Comparison of ENCODE assay signal across 8 cellular contexts in the genomic region with DNA sequence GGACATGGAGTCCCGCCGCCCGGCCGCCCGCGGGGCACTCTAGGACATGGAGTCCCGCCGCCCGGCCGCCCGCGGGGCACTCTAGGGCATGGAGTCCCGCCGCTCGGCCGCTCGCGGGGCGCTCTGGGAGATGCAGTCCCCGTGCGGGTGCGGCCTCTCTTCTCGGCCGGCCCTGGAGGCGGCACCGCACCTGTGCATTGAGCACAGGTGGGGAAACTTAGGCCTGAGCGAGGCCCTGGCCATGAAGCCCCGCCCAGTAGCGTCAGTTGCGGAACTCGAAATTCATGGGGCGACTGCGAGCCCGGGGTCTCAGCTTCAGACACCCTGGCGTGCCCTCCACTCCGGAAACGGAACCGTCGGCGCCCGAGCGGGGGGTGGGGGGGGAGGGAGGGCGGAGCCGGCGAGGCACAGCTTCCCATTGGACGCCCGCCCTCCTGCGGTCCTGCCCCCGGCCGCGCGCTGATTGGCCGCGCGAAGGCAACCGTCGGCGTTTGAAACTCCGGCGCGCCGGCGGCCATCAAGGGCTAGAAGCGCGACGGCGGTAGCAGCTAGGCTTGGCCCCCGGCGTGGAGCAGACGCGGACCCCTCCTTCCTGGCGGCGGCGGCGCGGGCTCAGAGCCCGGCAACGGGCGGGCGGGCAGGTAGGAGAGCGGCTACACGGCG. TPM values are rescaled to one million over a fixed set of nuclear protein-coding genes. Genes with fewer than 3 reads are reported as not detected.
A peak's percentile ranks its signal among the peaks of the same experiment; 100 is the strongest.
DNase-seq lines count a peak whose midpoint lies in the region; ATAC-seq and TF ChIP-seq lines count a peak whose summit lies in the region.

A gene (plus strand): TSS at position 519 of the 663 bp plus-strand sequence. CDS start 1,901 bp downstream, outside the sequence.
A gene with protein sequence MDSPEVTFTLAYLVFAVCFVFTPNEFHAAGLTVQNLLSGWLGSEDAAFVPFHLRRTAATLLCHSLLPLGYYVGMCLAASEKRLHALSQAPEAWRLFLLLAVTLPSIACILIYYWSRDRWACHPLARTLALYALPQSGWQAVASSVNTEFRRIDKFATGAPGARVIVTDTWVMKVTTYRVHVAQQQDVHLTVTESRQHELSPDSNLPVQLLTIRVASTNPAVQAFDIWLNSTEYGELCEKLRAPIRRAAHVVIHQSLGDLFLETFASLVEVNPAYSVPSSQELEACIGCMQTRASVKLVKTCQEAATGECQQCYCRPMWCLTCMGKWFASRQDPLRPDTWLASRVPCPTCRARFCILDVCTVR (minus strand): TSS at position 321 of the 663 bp plus-strand sequence. CDS start 486 bp downstream, outside the sequence.

- DNase-seq in AG08395 (ENCODE audit: low spot score) (peak; percentile 99), NCI-H2227 (lab: John Stamatoyannopoulos, UW; ENCODE audit: unreplicated experiment) (peak; percentile 92), WERI-Rb-1 (peak; percentile 98), breast epithelium (ENCODE audit: low spot score in 2 of 2) (peak; percentile 94 to 97)

- ATAC-seq in GM18909 (IDR thresholded peaks at IDR 0.05; ENCODE audit: poor library complexity, unreplicated experiment) (peak; percentile 76), HG03159 (IDR thresholded peaks at IDR 0.05; ENCODE audit: unreplicated experiment) (peak; percentile 78)

- H3K27me3 ChIP-seq in WERI-Rb-1 (ENCODE audit: insufficient read depth, low read depth, severe bottlenecking): no peaks in the 10 kb centered on the region
- no peaks in the 10 kb centered on the region for H3K27me3 ChIP-seq in breast epithelium

- intact Hi-C loops in breast epithelium (cut with DNase I; ENCODE audit: low total_unique reads): no loop called here

- H3K4me3 ChIP-seq in WERI-Rb-1 (ENCODE audit: low read depth, low read length): peak within 1 kb of the TSS; percentile 69
- peak within 1 kb of the TSS; percentile 63 to 83 (median 80) for H3K4me3 ChIP-seq in breast epithelium
- H3K4me3 ChIP-seq in iPS-18c (ENCODE audit: insufficient read depth, low read depth, low read length): peak within 1 kb of the TSS; percentile 95
- H3K4me3 ChIP-seq in skin epidermis: peak within 1 kb of the TSS; percentile 54 to 85 (median 71)

- peak within 1 kb of the TSS; percentile 94 for H3K27ac ChIP-seq in WERI-Rb-1
- peak within 1 kb of the TSS; percentile 88 to 90 for H3K27ac ChIP-seq in breast epithelium
- peak within 1 kb of the TSS; percentile 80 to 97 (median 91) for H3K27ac ChIP-seq in skin epidermis

- TF ChIP-seq POLR2A in breast epithelium (IDR thresholded peaks at IDR 0.05): no peak

- H3K4me1 ChIP-seq in breast epithelium: peaks cover 8 to 15% of the 10 kb centered on the region in 2 donors

- TF ChIP-seq CTCF in WERI-Rb-1 (IDR thresholded peaks at IDR 0.05; ENCODE audit: low read depth, low read length): no peak
- TF ChIP-seq CTCF in breast epithelium (IDR thresholded peaks at IDR 0.05): no peak

- no peaks in the 10 kb centered on the region for H3K9me3 ChIP-seq in WERI-Rb-1 (ENCODE audit: severe bottlenecking)
- H3K9me3 ChIP-seq in breast epithelium: no peaks in the 10 kb centered on the region
- no peaks in the 10 kb centered on the region for H3K9me3 ChIP-seq in iPS-18c (ENCODE audit: control insufficient read depth, insufficient read depth, low read length)

- H3K36me3 ChIP-seq in WERI-Rb-1 (peaks cover 71% of the 10 kb centered on the region), breast epithelium (no peaks in the 10 kb centered on the region)

RNA-seq across cellular contexts. Expression of the first gene that starts in this region (rescaled TPM):
- total RNA-seq in breast epithelium: 1 to 10 TPM; 4.1 to 7.8 (median 4.9) TPM

RNA-seq across cellular contexts. Expression of the second gene that starts in this region (rescaled TPM):
- 10 to 100 TPM; 40.5 to 47.3 (median 41.6) TPM for total RNA-seq in breast epithelium

Comparison
In these comparisons a context has a peak if more than half of its experiments do, and no peak if none do; other contexts are left out.
1. Peak in every context shown above with its lines: DNase-seq, ATAC-seq, H3K4me3 ChIP-seq and H3K27ac ChIP-seq.